Comparison of ENCODE assay signal across 13 cellular contexts in genomic region chr14:90093942-90094595, GRCh38. TPM values are rescaled to one million over a fixed set of nuclear protein-coding genes. Genes with fewer than 3 reads are reported as not detected.
A peak's percentile ranks its signal among the peaks of the same experiment; 100 is the strongest.
DNase-seq lines count a peak whose midpoint lies in the region; ATAC-seq and TF ChIP-seq lines count a peak whose summit lies in the region.
"Had no signal": no experiment of that assay in that cellular context is flagged by ENCODE, and none has a peak within 500 bp of the region (broad histone marks: within the 10 kb centered on the region; RNA-seq: fewer than 3 reads in every experiment).

No MANE protein-coding gene starts in this region.

- H3K4me3 Mint-ChIP-seq in activated naive CD8-positive, alpha-beta T cell treated with anti-CD3 and anti-CD28 coated beads, Interleukin-2, amount 10 ng/mL, durations not matched to agents 7 days and 5 days, result peak overlapping the region; percentile 50
- H3K4me3 Mint-ChIP-seq in activated naive CD8-positive, alpha-beta T cell treated with anti-CD3 and anti-CD28 coated beads for 36 hours, result no peak overlapping the region
- H3K4me3 Mint-ChIP-seq in Caco-2 (ENCODE audit: unreplicated experiment), result no peak overlapping the region
- H3K4me3 Mint-ChIP-seq: activated naive CD4-positive, alpha-beta T cell treated with anti-CD3 and anti-CD28 coated beads, Interleukin-2, amount 50 U/mL, for 24 hours; CD8-positive, alpha-beta T cell had no signal

- H3K27ac Mint-ChIP-seq in activated naive CD8-positive, alpha-beta T cell treated with anti-CD3 and anti-CD28 coated beads, Interleukin-2, amount 10 ng/mL, durations not matched to agents 7 days and 5 days, result peak overlapping the region; percentile 87
- no peak overlapping the region for H3K27ac Mint-ChIP-seq in activated naive CD8-positive, alpha-beta T cell treated with anti-CD3 and anti-CD28 coated beads for 36 hours
- no peak overlapping the region for H3K27ac Mint-ChIP-seq in Caco-2 (ENCODE audit: unreplicated experiment)
- H3K27ac Mint-ChIP-seq: activated naive CD4-positive, alpha-beta T cell treated with anti-CD3 and anti-CD28 coated beads, Interleukin-2, amount 50 U/mL, for 24 hours; CD8-positive, alpha-beta T cell had no signal

- DNase-seq in activated naive CD8-positive, alpha-beta T cell treated with anti-CD3 and anti-CD28 coated beads, Interleukin-2, amount 10 ng/mL, durations not matched to agents 7 days and 5 days, result no peak
- no peak for DNase-seq in activated naive CD8-positive, alpha-beta T cell treated with anti-CD3 and anti-CD28 coated beads for 36 hours
- DNase-seq in NCI-H345 (lab: John Stamatoyannopoulos, UW) (peak; percentile 93), cardiac fibroblast (ENCODE audit: low read depth in 2 of 2) (peak; percentile 49 to 79), stromal cell of bone marrow (ENCODE audit: low read depth) (peak; percentile 29), retina (no peak), Caco-2 (no peak)
- DNase-seq: CD8-positive, alpha-beta T cell; GOT3; NCI-H187; T1000 had no signal

- CTCF ChIA-PET in Caco-2 (lab: Charles Lee), result no interaction called here

- no TSS peak for BruUV-seq in Caco-2 (replicated peaks; lab: Mats Ljungman, UMichigan)

- H3K4me1 Mint-ChIP-seq in activated naive CD8-positive, alpha-beta T cell treated with anti-CD3 and anti-CD28 coated beads, Interleukin-2, amount 10 ng/mL, durations not matched to agents 7 days and 5 days, result peaks cover 12% of the 10 kb centered on the region
- peaks cover 4% of the 10 kb centered on the region for H3K4me1 Mint-ChIP-seq in activated naive CD8-positive, alpha-beta T cell treated with anti-CD3 and anti-CD28 coated beads for 36 hours
- no peaks in the 10 kb centered on the region for H3K4me1 Mint-ChIP-seq in Caco-2 (ENCODE audit: low read depth, unreplicated experiment)
- H3K4me1 Mint-ChIP-seq: activated naive CD4-positive, alpha-beta T cell treated with anti-CD3 and anti-CD28 coated beads, Interleukin-2, amount 50 U/mL, for 24 hours had no signal

- POLR2A ChIA-PET in activated naive CD8-positive, alpha-beta T cell treated with anti-CD3 and anti-CD28 coated beads, Interleukin-2, amount 10 ng/mL, durations not matched to agents 7 days and 5 days (lab: Charles Lee), result interaction anchor here (0.7 kb wide), 2 partner anchors 22 to 42 kb away, joined by 3 to 4 read pairs; no protein-coding TSS in a partner anchor
- POLR2A ChIA-PET in Caco-2 (lab: Charles Lee), result no interaction called here

- H3K9me3 ChIP-seq in Caco-2, result no peaks in the 10 kb centered on the region

- intact Hi-C loops in Caco-2 (cut with micrococcal nuclease; ENCODE audit: unreplicated experiment), result no loop called here

- peaks cover 6% of the 10 kb centered on the region for H3K9me3 Mint-ChIP-seq in activated naive CD8-positive, alpha-beta T cell treated with anti-CD3 and anti-CD28 coated beads, Interleukin-2, amount 10 ng/mL, durations not matched to agents 7 days and 5 days
- peaks cover 2% of the 10 kb centered on the region for H3K9me3 Mint-ChIP-seq in activated naive CD8-positive, alpha-beta T cell treated with anti-CD3 and anti-CD28 coated beads for 36 hours
- H3K9me3 Mint-ChIP-seq in Caco-2 (ENCODE audit: unreplicated experiment), result no peaks in the 10 kb centered on the region
- H3K9me3 Mint-ChIP-seq: activated naive CD4-positive, alpha-beta T cell treated with anti-CD3 and anti-CD28 coated beads, Interleukin-2, amount 50 U/mL, for 24 hours; CD8-positive, alpha-beta T cell had no signal

- no peaks in the 10 kb centered on the region for H3K36me3 ChIP-seq in Caco-2 (ENCODE audit: control insufficient read depth, insufficient read depth, low read length)

- no peaks in the 10 kb centered on the region for H3K4me1 ChIP-seq in Caco-2

- peaks cover 3% of the 10 kb centered on the region for H3K36me3 Mint-ChIP-seq in activated naive CD8-positive, alpha-beta T cell treated with anti-CD3 and anti-CD28 coated beads, Interleukin-2, amount 10 ng/mL, durations not matched to agents 7 days and 5 days
- no peaks in the 10 kb centered on the region for H3K36me3 Mint-ChIP-seq in activated naive CD8-positive, alpha-beta T cell treated with anti-CD3 and anti-CD28 coated beads for 36 hours
- no peaks in the 10 kb centered on the region for H3K36me3 Mint-ChIP-seq in Caco-2 (ENCODE audit: insufficient read depth, unreplicated experiment)
- H3K36me3 Mint-ChIP-seq: CD8-positive, alpha-beta T cell had no signal

- ATAC-seq in activated naive CD8-positive, alpha-beta T cell treated with anti-CD3 and anti-CD28 coated beads, Interleukin-2, amount 10 ng/mL, durations not matched to agents 7 days and 5 days (ENCODE audit: low read depth), result peak; percentile 84
- no peak for ATAC-seq in GM18502 (IDR thresholded peaks at IDR 0.05; ENCODE audit: poor library complexity, unreplicated experiment)
- ATAC-seq: CD8-positive, alpha-beta T cell had no signal

- H3K27me3 ChIP-seq in Caco-2 (replicated peaks; ENCODE audit: control insufficient read depth, insufficient read depth, low read length), result no peaks in the 10 kb centered on the region

- H3K4me3 ChIP-seq in cardiac fibroblast (replicated peaks in 1 of 2; ENCODE audit: low read depth in 2 of 2, low read length in 2 of 2) (no peak overlapping the region), Caco-2 (ENCODE audit: low read depth, low read length) (no peak overlapping the region)

- H3K27me3 Mint-ChIP-seq in activated naive CD8-positive, alpha-beta T cell treated with anti-CD3 and anti-CD28 coated beads, Interleukin-2, amount 10 ng/mL, durations not matched to agents 7 days and 5 days, result peaks cover 10% of the 10 kb centered on the region
- H3K27me3 Mint-ChIP-seq in activated naive CD8-positive, alpha-beta T cell treated with anti-CD3 and anti-CD28 coated beads for 36 hours, result peaks cover 30% of the 10 kb centered on the region
- peaks cover 4% of the 10 kb centered on the region for H3K27me3 Mint-ChIP-seq in Caco-2 (ENCODE audit: insufficient read depth, unreplicated experiment)

- TF ChIP-seq CTCF in cardiac fibroblast (IDR thresholded peaks at IDR 0.05; ENCODE audit: low read depth, low read length) (no peak), Caco-2 (IDR thresholded peaks at IDR 0.05; ENCODE audit: insufficient read depth in 1 of 2, low read depth in 1 of 2, low read length in 1 of 2, severe bottlenecking in 1 of 2, unreplicated experiment in 1 of 2) (no peak)

RNA-seq across cellular contexts. Expression of gene KCNK13, which starts 32.3 kb away (rescaled TPM):
- total RNA-seq in activated naive CD8-positive, alpha-beta T cell treated with anti-CD3 and anti-CD28 coated beads, Interleukin-2, amount 10 ng/mL, durations not matched to agents 7 days and 5 days, result under 1 TPM in 1 of 2 experiments, not detected in 1; 0.19 TPM
- total RNA-seq in activated naive CD8-positive, alpha-beta T cell treated with anti-CD3 and anti-CD28 coated beads for 36 hours, result not detected
- total RNA-seq in Caco-2 (2022), result not detected in 2 replicates
- total RNA-seq: CD8-positive, alpha-beta T cell had no signal

Comparison
In these comparisons a context has a peak if more than half of its experiments do, and no peak if none do; other contexts are left out.
1. DNase-seq: peak in NCI-H345 (single experiment), cardiac fibroblast (2 of 2) and stromal cell of bone marrow (single experiment); none in activated naive CD8-positive, alpha-beta T cell treated with anti-CD3 and anti-CD28 coated beads, Interleukin-2, amount 10 ng/mL, durations not matched to agents 7 days and 5 days (single experiment), activated naive CD8-positive, alpha-beta T cell treated with anti-CD3 and anti-CD28 coated beads for 36 hours (single experiment), retina (single experiment) and Caco-2 (0 of 2).